Comparison of ENCODE assay signal across 8 cellular contexts in genomic region chr5:111461261-111461671, GRCh38. TPM values are rescaled to one million over a fixed set of nuclear protein-coding genes. Genes with fewer than 3 reads are reported as not detected.
A peak's percentile ranks its signal among the peaks of the same experiment; 100 is the strongest.
DNase-seq lines count a peak whose midpoint lies in the region; ATAC-seq and TF ChIP-seq lines count a peak whose summit lies in the region.

No MANE protein-coding gene starts in this region.

- POLR2A ChIA-PET in activated CD4-positive, alpha-beta memory T cell treated with anti-CD3 and anti-CD28 coated beads for 36 hours (lab: Charles Lee) = no interaction called here
- POLR2A ChIA-PET in activated CD4-positive, alpha-beta memory T cell treated with anti-CD3 and anti-CD28 coated beads, Interleukin-2, amount 10 ng/mL, durations not matched to agents 7 days and 5 days (lab: Charles Lee) = no interaction called here
- POLR2A ChIA-PET in PC-9 (lab: Charles Lee; ENCODE audit: unreplicated experiment) = no interaction called here

- BruUV-seq in PC-9 (replicated peaks; lab: Mats Ljungman, UMichigan) = no TSS peak

- TF ChIP-seq EP300 in gastroesophageal sphincter (IDR thresholded peaks at IDR 0.05) = no peak

- CTCF ChIA-PET in activated CD4-positive, alpha-beta memory T cell treated with anti-CD3 and anti-CD28 coated beads for 36 hours (lab: Charles Lee) = interaction anchor here (1.0 to 1.1 kb wide), 2 partner anchors 23 to 72 kb away, joined by 3 read pairs; no protein-coding TSS in a partner anchor
- CTCF ChIA-PET in activated CD4-positive, alpha-beta memory T cell treated with anti-CD3 and anti-CD28 coated beads, Interleukin-2, amount 10 ng/mL, durations not matched to agents 7 days and 5 days (lab: Charles Lee) = no interaction called here
- CTCF ChIA-PET in PC-9 (lab: Charles Lee) = no interaction called here

- TF ChIP-seq CTCF in gastroesophageal sphincter (IDR thresholded peaks at IDR 0.05) = no peak
- no peak for TF ChIP-seq CTCF in coronary artery (IDR thresholded peaks at IDR 0.05)
- no peak for TF ChIP-seq CTCF in PC-9 (conservative IDR thresholded peaks at IDR 0.05)

- H3K27ac Mint-ChIP-seq in activated CD4-positive, alpha-beta memory T cell treated with anti-CD3 and anti-CD28 coated beads for 36 hours = peak overlapping the region; percentile 25
- no peak overlapping the region for H3K27ac Mint-ChIP-seq in activated CD4-positive, alpha-beta memory T cell treated with anti-CD3 and anti-CD28 coated beads, Interleukin-2, amount 10 ng/mL, durations not matched to agents 7 days and 5 days

- H3K27me3 Mint-ChIP-seq in activated CD4-positive, alpha-beta memory T cell treated with anti-CD3 and anti-CD28 coated beads for 36 hours = no peaks in the 10 kb centered on the region
- no peaks in the 10 kb centered on the region for H3K27me3 Mint-ChIP-seq in activated CD4-positive, alpha-beta memory T cell treated with anti-CD3 and anti-CD28 coated beads, Interleukin-2, amount 10 ng/mL, durations not matched to agents 7 days and 5 days

- H3K9me3 ChIP-seq in gastroesophageal sphincter (no peaks in the 10 kb centered on the region), PC-9 (ENCODE audit: insufficient read depth, low read depth) (no peaks in the 10 kb centered on the region)

- H3K27me3 ChIP-seq in gastroesophageal sphincter (no peaks in the 10 kb centered on the region), PC-9 (ENCODE audit: insufficient read depth, low read depth) (no peaks in the 10 kb centered on the region)

- no peak for TF ChIP-seq POLR2A in gastroesophageal sphincter (IDR thresholded peaks at IDR 0.05)

- H2AFZ ChIP-seq in PC-9 = no peak overlapping the region

- peaks cover 28% of the 10 kb centered on the region for H3K36me3 Mint-ChIP-seq in activated CD4-positive, alpha-beta memory T cell treated with anti-CD3 and anti-CD28 coated beads for 36 hours
- peaks cover 37% of the 10 kb centered on the region for H3K36me3 Mint-ChIP-seq in activated CD4-positive, alpha-beta memory T cell treated with anti-CD3 and anti-CD28 coated beads, Interleukin-2, amount 10 ng/mL, durations not matched to agents 7 days and 5 days (ENCODE audit: low read depth)

- H3K27ac ChIP-seq in gastroesophageal sphincter = no peak overlapping the region
- no peak overlapping the region for H3K27ac ChIP-seq in coronary artery
- no peak overlapping the region for H3K27ac ChIP-seq in PC-9

- intact Hi-C loops in activated CD4-positive, alpha-beta memory T cell treated with anti-CD3 and anti-CD28 coated beads for 36 hours (cut with micrococcal nuclease) = no loop called here
- intact Hi-C loops in PC-9 (cut with micrococcal nuclease; ENCODE audit: unreplicated experiment) = no loop called here

- 57 to 75% methylated on average over 2 of the region's 2 CpGs for WGBS in gastroesophageal sphincter (ENCODE audit: low coverage in 1 of 2), 2 donors

- no peaks in the 10 kb centered on the region for H3K36me3 ChIP-seq in gastroesophageal sphincter
- no peaks in the 10 kb centered on the region for H3K36me3 ChIP-seq in PC-9 (ENCODE audit: low read depth)

- no peaks in the 10 kb centered on the region for H3K9me2 ChIP-seq in PC-9 (ENCODE audit: insufficient read depth)

- ATAC-seq in esophagus mucosa (peak; percentile 35), gastroesophageal sphincter (no peak)

- H3K4me3 ChIP-seq in gastroesophageal sphincter (no peak overlapping the region), coronary artery (no peak overlapping the region), PC-9 (no peak overlapping the region)

- no peak overlapping the region for H3K4me2 ChIP-seq in PC-9

- H3K79me2 ChIP-seq in PC-9 (ENCODE audit: low read depth) = no peaks in the 10 kb centered on the region

- H3K4me3 Mint-ChIP-seq in activated CD4-positive, alpha-beta memory T cell treated with anti-CD3 and anti-CD28 coated beads for 36 hours = no peak overlapping the region
- H3K4me3 Mint-ChIP-seq in activated CD4-positive, alpha-beta memory T cell treated with anti-CD3 and anti-CD28 coated beads, Interleukin-2, amount 10 ng/mL, durations not matched to agents 7 days and 5 days = no peak overlapping the region

- no peak for DNase-seq in activated CD4-positive, alpha-beta memory T cell treated with anti-CD3 and anti-CD28 coated beads for 36 hours
- no peak for DNase-seq in activated CD4-positive, alpha-beta memory T cell treated with anti-CD3 and anti-CD28 coated beads, Interleukin-2, amount 10 ng/mL, durations not matched to agents 7 days and 5 days
- peak; percentile 47 for DNase-seq in NCI-H226
- DNase-seq in retina = peak; percentile 75
- no peak for DNase-seq in coronary artery (ENCODE audit: low spot score)
- no peak for DNase-seq in PC-9

- H4K20me1 ChIP-seq in PC-9 (ENCODE audit: insufficient read depth) = no peaks in the 10 kb centered on the region

- peaks cover 7% of the 10 kb centered on the region for H3K4me1 Mint-ChIP-seq in activated CD4-positive, alpha-beta memory T cell treated with anti-CD3 and anti-CD28 coated beads for 36 hours (ENCODE audit: low read depth)
- H3K4me1 Mint-ChIP-seq in activated CD4-positive, alpha-beta memory T cell treated with anti-CD3 and anti-CD28 coated beads, Interleukin-2, amount 10 ng/mL, durations not matched to agents 7 days and 5 days = peaks cover 5% of the 10 kb centered on the region

- no peaks in the 10 kb centered on the region for H3K9me3 Mint-ChIP-seq in activated CD4-positive, alpha-beta memory T cell treated with anti-CD3 and anti-CD28 coated beads for 36 hours
- peaks cover 9% of the 10 kb centered on the region for H3K9me3 Mint-ChIP-seq in activated CD4-positive, alpha-beta memory T cell treated with anti-CD3 and anti-CD28 coated beads, Interleukin-2, amount 10 ng/mL, durations not matched to agents 7 days and 5 days

- H3F3A ChIP-seq in PC-9 (ENCODE audit: insufficient read depth, low read depth) = no peaks in the 10 kb centered on the region

- H3K4me1 ChIP-seq in gastroesophageal sphincter = no peaks in the 10 kb centered on the region
- no peaks in the 10 kb centered on the region for H3K4me1 ChIP-seq in PC-9 (replicated peaks; ENCODE audit: insufficient read depth)

RNA-seq across cellular contexts. Expression of gene STARD4, which starts 51.1 kb away (rescaled TPM):
- total RNA-seq in activated CD4-positive, alpha-beta memory T cell treated with anti-CD3 and anti-CD28 coated beads for 36 hours = 10 to 100 TPM; 49.5 to 49.9 TPM
- total RNA-seq in activated CD4-positive, alpha-beta memory T cell treated with anti-CD3 and anti-CD28 coated beads, Interleukin-2, amount 10 ng/mL, durations not matched to agents 7 days and 5 days = 10 to 100 TPM; 71.8 to 74.9 TPM
- 18.4 TPM for total RNA-seq in esophagus mucosa
- 10 to 100 TPM in 2 of 4 donors, 1 to 10 TPM in 2; 6.0 to 19.3 (median 10.2) TPM for total RNA-seq in gastroesophageal sphincter
- total RNA-seq in PC-9 (2021) = 5.1 and 6.4 TPM in 2 replicates

Comparison
In these comparisons a context has a peak if more than half of its experiments do, and no peak if none do; other contexts are left out.
1. DNase-seq: peak in NCI-H226 (single experiment) and retina (single experiment); none in activated CD4-positive, alpha-beta memory T cell treated with anti-CD3 and anti-CD28 coated beads for 36 hours (single experiment), activated CD4-positive, alpha-beta memory T cell treated with anti-CD3 and anti-CD28 coated beads, Interleukin-2, amount 10 ng/mL, durations not matched to agents 7 days and 5 days (single experiment), coronary artery (single experiment) and PC-9 (0 of 2).